Comparison of ENCODE assay signal across 16 cellular contexts in genomic region chr10:93403741-93404354, GRCh38.
DNase-seq lines count a peak whose midpoint lies in the region; TF ChIP-seq lines count a peak whose summit lies in the region.
"Had no signal": no experiment of that assay in that cellular context is flagged by ENCODE, and none has a peak within 500 bp of the region (broad histone marks: within the 10 kb centered on the region; RNA-seq: fewer than 3 reads in every experiment).

No MANE protein-coding gene starts in this region.

- H3K9me3 Mint-ChIP-seq in HFFc6 (no peaks in the 10 kb centered on the region), chondrocyte (ENCODE audit: low read depth) (no peaks in the 10 kb centered on the region)
- H3K9me3 Mint-ChIP-seq in activated T-helper 2 cell treated with anti-CD3 and anti-CD28 coated beads, Interferon-gamma antibody, Interleukin-2, Interleukin-4, amounts not matched to agents 10 μg/mL and 5 μg/mL and 100 μg/mL, durations not matched to agents 14 hours and 24 hours and 36 hours: no peaks in the 10 kb centered on the region
- H3K9me3 Mint-ChIP-seq: activated T-helper 17 cell treated with anti-CD3 and anti-CD28 coated beads, Interleukin-2, amount 50 U/mL, for 72 hours; CD8-positive, alpha-beta memory T cell; effector memory CD8-positive, alpha-beta T cell had no signal

- H3K36me3 Mint-ChIP-seq in HFFc6 (ENCODE audit: low read depth): peaks cover 83% of the 10 kb centered on the region
- peaks cover 53% of the 10 kb centered on the region for H3K36me3 Mint-ChIP-seq in chondrocyte (ENCODE audit: low read depth)
- peaks cover 16% of the 10 kb centered on the region for H3K36me3 Mint-ChIP-seq in activated T-helper 2 cell treated with anti-CD3 and anti-CD28 coated beads, Interferon-gamma antibody, Interleukin-2, Interleukin-4, amounts not matched to agents 10 μg/mL and 5 μg/mL and 100 μg/mL, durations not matched to agents 14 hours and 24 hours and 36 hours (ENCODE audit: low read depth)
- H3K36me3 Mint-ChIP-seq: CD8-positive, alpha-beta memory T cell had no signal

- H3K27me3 Mint-ChIP-seq in HFFc6 (ENCODE audit: insufficient read depth) (peaks cover 28% of the 10 kb centered on the region), chondrocyte (ENCODE audit: low read depth) (no peaks in the 10 kb centered on the region)
- no peaks in the 10 kb centered on the region for H3K27me3 Mint-ChIP-seq in activated T-helper 2 cell treated with anti-CD3 and anti-CD28 coated beads, Interferon-gamma antibody, Interleukin-2, Interleukin-4, amounts not matched to agents 10 μg/mL and 5 μg/mL and 100 μg/mL, durations not matched to agents 14 hours and 24 hours and 36 hours (ENCODE audit: low read depth)
- H3K27me3 Mint-ChIP-seq: activated T-helper 17 cell treated with anti-CD3 and anti-CD28 coated beads, Interleukin-2, amount 50 U/mL, for 72 hours had no signal

- no peaks in the 10 kb centered on the region for H3K4me1 ChIP-seq in HAP-1

- no peaks in the 10 kb centered on the region for H3K36me3 ChIP-seq in HAP-1 (replicated peaks)

- H3K4me3 ChIP-seq in HAP-1: no peak overlapping the region
- H3K4me3 ChIP-seq: PC-9, SK-N-MC had no signal

- H3K27ac Mint-ChIP-seq in HFFc6 (peak overlapping the region; percentile 50), chondrocyte (ENCODE audit: unreplicated experiment) (peak overlapping the region; percentile 81)
- H3K27ac Mint-ChIP-seq in activated T-helper 2 cell treated with anti-CD3 and anti-CD28 coated beads, Interferon-gamma antibody, Interleukin-2, Interleukin-4, amounts not matched to agents 10 μg/mL and 5 μg/mL and 100 μg/mL, durations not matched to agents 14 hours and 24 hours and 36 hours: no peak overlapping the region
- H3K27ac Mint-ChIP-seq: activated T-helper 17 cell treated with anti-CD3 and anti-CD28 coated beads, Interleukin-2, amount 50 U/mL, for 72 hours; CD8-positive, alpha-beta memory T cell; effector memory CD8-positive, alpha-beta T cell had no signal

- TF ChIP-seq CTCF in HFFc6 (IDR thresholded peaks at IDR 0.05): no peak
- TF ChIP-seq CTCF in chondrocyte (IDR thresholded peaks at IDR 0.05): no peak

- H3K9me3 ChIP-seq in HAP-1: no peaks in the 10 kb centered on the region

- in situ Hi-C loops in HAP-1 (cut with MboI; ENCODE audit: low sequenced_read_pairs): no loop called here

- DNase-seq in COLO668 (lab: John Stamatoyannopoulos, UW; ENCODE audit: unreplicated experiment) (peak; percentile 3), HFFc6 (no peak), chondrocyte (ENCODE audit: low spot score) (no peak), lung microvascular endothelial cell (ENCODE audit: low read depth in 2 of 2) (peak; percentile 47 to 55), HAP-1 (ENCODE audit: low spot score in 2 of 2) (no peak), activated gamma-delta T cell (lab: John Stamatoyannopoulos, UW) (no peak), T-helper 2 cell (no peak)
- no peak for DNase-seq in activated T-helper 2 cell treated with anti-CD3 and anti-CD28 coated beads, Interferon-gamma antibody, Interleukin-2, Interleukin-4, amounts not matched to agents 10 μg/mL and 5 μg/mL and 100 μg/mL, durations not matched to agents 14 hours and 24 hours and 36 hours (ENCODE audit: low spot score)
- DNase-seq: activated CD4-positive, alpha-beta T cell treated with anti-CD3 and anti-CD28 coated beads for 1 hour; CD8-positive, alpha-beta memory T cell; effector memory CD8-positive, alpha-beta T cell; H7; NCI-H1048 had no signal

- H3K4me1 Mint-ChIP-seq in HFFc6 (ENCODE audit: low read depth) (peaks cover 46% of the 10 kb centered on the region), chondrocyte (ENCODE audit: low read depth) (peaks cover 58% of the 10 kb centered on the region)
- peaks cover 4% of the 10 kb centered on the region for H3K4me1 Mint-ChIP-seq in activated T-helper 2 cell treated with anti-CD3 and anti-CD28 coated beads, Interferon-gamma antibody, Interleukin-2, Interleukin-4, amounts not matched to agents 10 μg/mL and 5 μg/mL and 100 μg/mL, durations not matched to agents 14 hours and 24 hours and 36 hours (ENCODE audit: low read depth)
- H3K4me1 Mint-ChIP-seq: activated T-helper 17 cell treated with anti-CD3 and anti-CD28 coated beads, Interleukin-2, amount 50 U/mL, for 72 hours had no signal

- H3K27me3 ChIP-seq in HAP-1 (ENCODE audit: low read depth): no peaks in the 10 kb centered on the region

- intact Hi-C loops in activated T-helper 2 cell treated with anti-CD3 and anti-CD28 coated beads, Interferon-gamma antibody, Interleukin-2, Interleukin-4, amounts not matched to agents 10 μg/mL and 5 μg/mL and 100 μg/mL, durations not matched to agents 14 hours and 24 hours and 36 hours (cut with micrococcal nuclease): no loop called here

- H3K4me3 Mint-ChIP-seq in HFFc6 (no peak overlapping the region), chondrocyte (ENCODE audit: unreplicated experiment) (no peak overlapping the region)
- H3K4me3 Mint-ChIP-seq in activated T-helper 2 cell treated with anti-CD3 and anti-CD28 coated beads, Interferon-gamma antibody, Interleukin-2, Interleukin-4, amounts not matched to agents 10 μg/mL and 5 μg/mL and 100 μg/mL, durations not matched to agents 14 hours and 24 hours and 36 hours (ENCODE audit: low read depth): no peak overlapping the region
- H3K4me3 Mint-ChIP-seq: activated T-helper 17 cell treated with anti-CD3 and anti-CD28 coated beads, Interleukin-2, amount 50 U/mL, for 72 hours; CD8-positive, alpha-beta memory T cell; effector memory CD8-positive, alpha-beta T cell had no signal

Comparison
In these comparisons a context has a peak if more than half of its experiments do, and no peak if none do; other contexts are left out.
1. DNase-seq: peak in COLO668 (single experiment) and lung microvascular endothelial cell (2 of 2); none in HFFc6 (single experiment), chondrocyte (single experiment), HAP-1 (0 of 2), activated gamma-delta T cell (single experiment), activated T-helper 2 cell treated with anti-CD3 and anti-CD28 coated beads, Interferon-gamma antibody, Interleukin-2, Interleukin-4, amounts not matched to agents 10 μg/mL and 5 μg/mL and 100 μg/mL, durations not matched to agents 14 hours and 24 hours and 36 hours (single experiment) and T-helper 2 cell (0 of 5).